Comparison of ENCODE assay signal across 9 cellular contexts in genomic region chr10:124465003-124465776, GRCh38.
DNase-seq lines count a peak whose midpoint lies in the region; ATAC-seq and TF ChIP-seq lines count a peak whose summit lies in the region.
"Had no signal": no experiment of that assay in that cellular context is flagged by ENCODE, and none has a peak within 500 bp of the region (broad histone marks: within the 10 kb centered on the region; RNA-seq: fewer than 3 reads in every experiment).

No MANE protein-coding gene starts in this region.

- H3K9me3 ChIP-seq in HEK293 (ENCODE audit: control insufficient read depth, insufficient read depth, low read depth, low read length), result no peaks in the 10 kb centered on the region
- H3K9me3 ChIP-seq in NT2/D1 (ENCODE audit: insufficient read depth, low read length), result no peaks in the 10 kb centered on the region
- H3K9me3 ChIP-seq in iPS-18a (ENCODE audit: control insufficient read depth, low read depth, low read length), result no peaks in the 10 kb centered on the region

- H3K4me1 ChIP-seq in HEK293 (ENCODE audit: control insufficient read depth, insufficient read depth, low read length) (no peaks in the 10 kb centered on the region), NT2/D1 (ENCODE audit: insufficient read depth, insufficient read length) (peaks cover 7% of the 10 kb centered on the region), iPS-18a (ENCODE audit: control insufficient read depth, low read depth, low read length) (peaks cover 38% of the 10 kb centered on the region)

- TF ChIP-seq CTCF in HEK293 (tag by site-specific recombination; IDR thresholded peaks at IDR 0.05), result no peak

- ATAC-seq in GM18517 (IDR thresholded peaks at IDR 0.05; ENCODE audit: unreplicated experiment), result peak; percentile 55

- no peaks in the 10 kb centered on the region; a peak in 1 of 3 replicates for H3K36me3 ChIP-seq in HEK293 (ENCODE audit: control insufficient read depth in 2 of 2, insufficient read depth in 1 of 2, low read length in 2 of 2)
- peaks cover 4% of the 10 kb centered on the region for H3K36me3 ChIP-seq in NT2/D1 (ENCODE audit: insufficient read depth, insufficient read length, low read length)
- H3K36me3 ChIP-seq in iPS-18a (ENCODE audit: control insufficient read depth, low read depth, low read length), result no peaks in the 10 kb centered on the region

- H3K9ac ChIP-seq in NT2/D1 (ENCODE audit: insufficient read length, low read depth), result peak overlapping the region; percentile 57
- H3K9ac ChIP-seq in iPS-18a (ENCODE audit: low read length), result peak overlapping the region; percentile 7

- H3K27me3 ChIP-seq in NT2/D1 (ENCODE audit: insufficient read depth, insufficient read length) (no peaks in the 10 kb centered on the region), iPS-18a (ENCODE audit: control insufficient read depth, insufficient read depth, low read length) (no peaks in the 10 kb centered on the region)

- CTCF ChIA-PET in HEK293 (lab: Yijun Ruan, JAX), result interaction anchor here (1.0 to 1.1 kb wide), 2 partner anchors 62 to 65 kb away, joined by 3 to 4 read pairs; no protein-coding TSS in a partner anchor

- H3K27ac ChIP-seq in HEK293 (ENCODE audit: extremely low read depth, low read depth, low read length), result no peak overlapping the region
- H3K27ac ChIP-seq in iPS-18a (ENCODE audit: low read length), result no peak overlapping the region

- DNase-seq in NT2/D1 (ENCODE audit: low read depth, low spot score) (no peak), DMS 273 (lab: John Stamatoyannopoulos, UW; ENCODE audit: unreplicated experiment) (no peak), NCI-H226 (no peak)
- DNase-seq in stimulated activated CD4-positive, alpha-beta T cell treated with anti-CD3 and anti-CD28 coated beads, Interleukin-15, amount 100 ng/mL, for 24 hours, result no peak
- no peak for DNase-seq in activated effector memory CD4-positive, alpha-beta T cell treated with anti-CD3 and anti-CD28 coated beads, Interleukin-2, amount 50 U/mL, for 16 hours
- DNase-seq: SHP77 had no signal

- H3K4me3 ChIP-seq in HEK293 (ENCODE audit: low read depth, low read length) (no peak overlapping the region), NT2/D1 (ENCODE audit: insufficient read length, low read depth) (no peak overlapping the region), iPS-18a (ENCODE audit: low read length) (no peak overlapping the region)

- POLR2A ChIA-PET in HEK293 (lab: Yijun Ruan, JAX), result interaction anchor here (2.7 kb wide), 1 partner anchor 47 kb away, joined by 11 read pairs; the partner anchor contains the start of gene OAT

TF ChIP-seq in HEK293, 187 proteins besides CTCF, POLR2A, EP300 and RAD21:
- TF ChIP-seq SP3 (tag by site-specific recombination; IDR thresholded peaks at IDR 0.05) (0 out of 2 replicates have a peak, but pooled peaks have one; percentile 5), OVOL3 (tag by site-specific recombination; IDR thresholded peaks at IDR 0.05) (no peak), KLF9 (tag by site-specific recombination; IDR thresholded peaks at IDR 0.05; ENCODE audit: low read depth) (no peak), MEIS1 (CRISPR knock-in tag; IDR thresholded peaks at IDR 0.05; ENCODE audit: borderline replicate concordance) (no peak), ZNF629 (tag by site-specific recombination; IDR thresholded peaks at IDR 0.05) (no peak)
